Comparison of ENCODE assay signal across 13 cellular contexts in genomic region chr2:30679416-30680088, GRCh38.
DNase-seq lines count a peak whose midpoint lies in the region; ATAC-seq and TF ChIP-seq lines count a peak whose summit lies in the region.
"Had no signal": no experiment of that assay in that cellular context is flagged by ENCODE, and none has a peak within 500 bp of the region (broad histone marks: within the 10 kb centered on the region; RNA-seq: fewer than 3 reads in every experiment).

No MANE protein-coding gene starts in this region.

- no peaks in the 10 kb centered on the region for H3K36me3 ChIP-seq in upper lobe of right lung
- H3K36me3 ChIP-seq in hepatocyte (replicated peaks; ENCODE audit: insufficient read depth, low read depth), result no peaks in the 10 kb centered on the region
- H3K36me3 ChIP-seq: gastrocnemius medialis had no signal

- H3K9me2 ChIP-seq in hepatocyte (replicated peaks; ENCODE audit: insufficient read depth), result no peaks in the 10 kb centered on the region

- H3K27me3 ChIP-seq in layer of hippocampus (ENCODE audit: control insufficient read depth, insufficient read depth, low read length) (no peaks in the 10 kb centered on the region), upper lobe of right lung (no peaks in the 10 kb centered on the region), hepatocyte (no peaks in the 10 kb centered on the region)
- H3K27me3 ChIP-seq: gastrocnemius medialis had no signal

- ATAC-seq in activated naive CD8-positive, alpha-beta T cell treated with anti-CD3 and anti-CD28 coated beads, Interleukin-2, amount 50 U/mL, for 24 hours, result peak; percentile 43
- ATAC-seq in upper lobe of right lung, result no peak
- ATAC-seq: CD8-positive, alpha-beta T cell; gastrocnemius medialis; GM12878 had no signal

- no peak overlapping the region for H3K4me2 ChIP-seq in hepatocyte

- H3K79me2 ChIP-seq in hepatocyte, result no peaks in the 10 kb centered on the region

- DNase-seq in activated naive CD8-positive, alpha-beta T cell treated with anti-CD3 and anti-CD28 coated beads, Interleukin-2, amount 50 U/mL, for 24 hours, result no peak
- DNase-seq in activated naive CD8-positive, alpha-beta T cell treated with anti-CD3 and anti-CD28 coated beads for 36 hours, result no peak
- DNase-seq in amniotic epithelial cell (ENCODE audit: low read depth) (peak; percentile 61), upper lobe of right lung (peak; percentile 30), hepatocyte (ENCODE audit: low spot score) (no peak), NCI-H1092 (lab: John Stamatoyannopoulos, UW) (no peak)
- DNase-seq in activated CD4-positive, CD25-positive, alpha-beta regulatory T cell (lab: John Stamatoyannopoulos, UW), result no peak
- DNase-seq: gastrocnemius medialis, NCI-H510A had no signal

- no peaks in the 10 kb centered on the region for H4K20me1 ChIP-seq in hepatocyte (ENCODE audit: insufficient read depth, poor library complexity, severe bottlenecking)

- no peaks in the 10 kb centered on the region for H3K36me3 Mint-ChIP-seq in activated naive CD8-positive, alpha-beta T cell treated with anti-CD3 and anti-CD28 coated beads, Interleukin-2, amount 50 U/mL, for 24 hours (ENCODE audit: low read depth)
- no peaks in the 10 kb centered on the region for H3K36me3 Mint-ChIP-seq in activated naive CD8-positive, alpha-beta T cell treated with anti-CD3 and anti-CD28 coated beads for 36 hours
- H3K36me3 Mint-ChIP-seq: CD8-positive, alpha-beta T cell; mesothelial cell of epicardium had no signal

- H3K4me3 ChIP-seq in upper lobe of right lung, result no peak overlapping the region
- no peak overlapping the region for H3K4me3 ChIP-seq in hepatocyte
- H3K4me3 ChIP-seq: gastrocnemius medialis, GM12878 had no signal

- H3K4me1 Mint-ChIP-seq in activated naive CD8-positive, alpha-beta T cell treated with anti-CD3 and anti-CD28 coated beads, Interleukin-2, amount 50 U/mL, for 24 hours, result no peaks in the 10 kb centered on the region
- H3K4me1 Mint-ChIP-seq in activated naive CD8-positive, alpha-beta T cell treated with anti-CD3 and anti-CD28 coated beads for 36 hours, result no peaks in the 10 kb centered on the region
- H3K4me1 Mint-ChIP-seq: mesothelial cell of epicardium had no signal

- no peaks in the 10 kb centered on the region for H3K27me3 Mint-ChIP-seq in activated naive CD8-positive, alpha-beta T cell treated with anti-CD3 and anti-CD28 coated beads, Interleukin-2, amount 50 U/mL, for 24 hours
- no peaks in the 10 kb centered on the region for H3K27me3 Mint-ChIP-seq in activated naive CD8-positive, alpha-beta T cell treated with anti-CD3 and anti-CD28 coated beads for 36 hours

- H2AFZ ChIP-seq in hepatocyte, result no peak overlapping the region

- H3K4me1 ChIP-seq in upper lobe of right lung (no peaks in the 10 kb centered on the region), hepatocyte (ENCODE audit: insufficient read depth) (no peaks in the 10 kb centered on the region)
- H3K4me1 ChIP-seq: gastrocnemius medialis had no signal

- TF ChIP-seq CTCF in upper lobe of right lung (IDR thresholded peaks at IDR 0.05), result no peak
- TF ChIP-seq CTCF in hepatocyte (IDR thresholded peaks at IDR 0.05; ENCODE audit: poor library complexity), result no peak

- H3K27ac Mint-ChIP-seq in activated naive CD8-positive, alpha-beta T cell treated with anti-CD3 and anti-CD28 coated beads, Interleukin-2, amount 50 U/mL, for 24 hours, result no peak overlapping the region
- H3K27ac Mint-ChIP-seq in activated naive CD8-positive, alpha-beta T cell treated with anti-CD3 and anti-CD28 coated beads for 36 hours, result no peak overlapping the region
- H3K27ac Mint-ChIP-seq: CD8-positive, alpha-beta T cell; mesothelial cell of epicardium had no signal

- intact Hi-C loops in upper lobe of right lung (cut with DNase I), result no loop called here

- H3K9me3 Mint-ChIP-seq in activated naive CD8-positive, alpha-beta T cell treated with anti-CD3 and anti-CD28 coated beads, Interleukin-2, amount 50 U/mL, for 24 hours, result no peaks in the 10 kb centered on the region
- no peaks in the 10 kb centered on the region for H3K9me3 Mint-ChIP-seq in activated naive CD8-positive, alpha-beta T cell treated with anti-CD3 and anti-CD28 coated beads for 36 hours
- H3K9me3 Mint-ChIP-seq: CD8-positive, alpha-beta T cell; mesothelial cell of epicardium had no signal

- 84% methylated on average over 12 of the region's 12 CpGs for WGBS in hepatocyte (ENCODE audit: low lambda C conversion rate, missing lambda C conversion rate)

- H3K9me3 ChIP-seq in upper lobe of right lung (no peaks in the 10 kb centered on the region), hepatocyte (ENCODE audit: low read depth) (no peaks in the 10 kb centered on the region)
- H3K9me3 ChIP-seq: gastrocnemius medialis had no signal

- H3K4me3 Mint-ChIP-seq in activated naive CD8-positive, alpha-beta T cell treated with anti-CD3 and anti-CD28 coated beads, Interleukin-2, amount 50 U/mL, for 24 hours, result no peak overlapping the region
- H3K4me3 Mint-ChIP-seq in activated naive CD8-positive, alpha-beta T cell treated with anti-CD3 and anti-CD28 coated beads for 36 hours, result no peak overlapping the region
- H3K4me3 Mint-ChIP-seq: CD8-positive, alpha-beta T cell; mesothelial cell of epicardium had no signal

- H3K27ac ChIP-seq in layer of hippocampus (ENCODE audit: low read depth, low read length), result peak overlapping the region; percentile 32
- no peak overlapping the region for H3K27ac ChIP-seq in upper lobe of right lung
- H3K27ac ChIP-seq in hepatocyte, result no peak overlapping the region
- H3K27ac ChIP-seq: gastrocnemius medialis had no signal

Comparison
In these comparisons a context has a peak if more than half of its experiments do, and no peak if none do; other contexts are left out.
1. DNase-seq: peak in amniotic epithelial cell (single experiment) and upper lobe of right lung (single experiment); none in activated naive CD8-positive, alpha-beta T cell treated with anti-CD3 and anti-CD28 coated beads, Interleukin-2, amount 50 U/mL, for 24 hours (single experiment), activated naive CD8-positive, alpha-beta T cell treated with anti-CD3 and anti-CD28 coated beads for 36 hours (single experiment), hepatocyte (single experiment), activated CD4-positive, CD25-positive, alpha-beta regulatory T cell (0 of 4) and NCI-H1092 (single experiment).